1 cellular context compared by ENCODE assay signal in the genomic region with DNA sequence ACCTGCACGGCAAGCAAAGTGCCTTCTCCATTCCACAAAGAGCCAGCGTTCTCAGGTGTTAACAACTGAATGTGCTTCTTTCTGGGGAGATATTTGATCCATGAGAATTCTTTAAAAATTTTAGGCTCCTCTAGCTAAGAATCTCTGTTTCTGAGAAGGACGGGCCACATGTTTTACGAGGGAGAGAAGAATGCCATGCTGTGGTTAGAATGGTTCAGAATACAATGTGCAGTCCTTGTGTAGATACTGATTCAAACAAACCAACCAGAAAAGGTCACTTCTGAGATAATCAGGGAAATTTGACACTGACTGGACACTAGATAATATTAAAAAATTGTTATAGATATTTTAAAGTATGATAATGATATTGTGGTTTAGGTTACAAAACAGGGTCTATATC.
TF ChIP-seq lines count a peak whose summit lies in the region.

No MANE protein-coding gene starts in this region.

TF ChIP-seq in SK-N-SH, 30 proteins besides CTCF, POLR2A, EP300 and RAD21 (continued from another document):
- TF ChIP-seq FOXJ3 (CRISPR knock-in tag; IDR thresholded peaks at IDR 0.05), result no peak
- TF ChIP-seq, protein P1, sequence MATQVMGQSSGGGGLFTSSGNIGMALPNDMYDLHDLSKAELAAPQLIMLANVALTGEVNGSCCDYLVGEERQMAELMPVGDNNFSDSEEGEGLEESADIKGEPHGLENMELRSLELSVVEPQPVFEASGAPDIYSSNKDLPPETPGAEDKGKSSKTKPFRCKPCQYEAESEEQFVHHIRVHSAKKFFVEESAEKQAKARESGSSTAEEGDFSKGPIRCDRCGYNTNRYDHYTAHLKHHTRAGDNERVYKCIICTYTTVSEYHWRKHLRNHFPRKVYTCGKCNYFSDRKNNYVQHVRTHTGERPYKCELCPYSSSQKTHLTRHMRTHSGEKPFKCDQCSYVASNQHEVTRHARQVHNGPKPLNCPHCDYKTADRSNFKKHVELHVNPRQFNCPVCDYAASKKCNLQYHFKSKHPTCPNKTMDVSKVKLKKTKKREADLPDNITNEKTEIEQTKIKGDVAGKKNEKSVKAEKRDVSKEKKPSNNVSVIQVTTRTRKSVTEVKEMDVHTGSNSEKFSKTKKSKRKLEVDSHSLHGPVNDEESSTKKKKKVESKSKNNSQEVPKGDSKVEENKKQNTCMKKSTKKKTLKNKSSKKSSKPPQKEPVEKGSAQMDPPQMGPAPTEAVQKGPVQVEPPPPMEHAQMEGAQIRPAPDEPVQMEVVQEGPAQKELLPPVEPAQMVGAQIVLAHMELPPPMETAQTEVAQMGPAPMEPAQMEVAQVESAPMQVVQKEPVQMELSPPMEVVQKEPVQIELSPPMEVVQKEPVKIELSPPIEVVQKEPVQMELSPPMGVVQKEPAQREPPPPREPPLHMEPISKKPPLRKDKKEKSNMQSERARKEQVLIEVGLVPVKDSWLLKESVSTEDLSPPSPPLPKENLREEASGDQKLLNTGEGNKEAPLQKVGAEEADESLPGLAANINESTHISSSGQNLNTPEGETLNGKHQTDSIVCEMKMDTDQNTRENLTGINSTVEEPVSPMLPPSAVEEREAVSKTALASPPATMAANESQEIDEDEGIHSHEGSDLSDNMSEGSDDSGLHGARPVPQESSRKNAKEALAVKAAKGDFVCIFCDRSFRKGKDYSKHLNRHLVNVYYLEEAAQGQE (IDR thresholded peaks at IDR 0.05; ENCODE audit: low read depth, low read length), result no peak
- TF ChIP-seq MXI1 (IDR thresholded peaks at IDR 0.05; ENCODE audit: low read depth, low read length), result no peak
- TF ChIP-seq GABPA (IDR thresholded peaks at IDR 0.05; ENCODE audit: low read depth), result no peak
- no peak for TF ChIP-seq FOSL2 (IDR thresholded peaks at IDR 0.05; ENCODE audit: borderline replicate concordance, low read depth)
- TF ChIP-seq ELF1 (IDR thresholded peaks at IDR 0.05), result no peak
- TF ChIP-seq FOXM1 (IDR thresholded peaks at IDR 0.05; ENCODE audit: low read depth), result no peak
- no peak for TF ChIP-seq TCF12 (IDR thresholded peaks at IDR 0.05)
- no peak for TF ChIP-seq SMC3 (IDR thresholded peaks at IDR 0.05; ENCODE audit: low read depth, low read length)
- TF ChIP-seq POLR2AphosphoS5 (IDR thresholded peaks at IDR 0.05; ENCODE audit: low read depth, low read length), result no peak
- TF ChIP-seq YY1 (IDR thresholded peaks at IDR 0.05; ENCODE audit: low read depth), result no peak
- TF ChIP-seq EZH2phosphoT487 (IDR thresholded peaks at IDR 0.05; ENCODE audit: borderline replicate concordance, low read depth), result no peak
